ENCODE assay signal across 26 cellular contexts in the genomic region with DNA sequence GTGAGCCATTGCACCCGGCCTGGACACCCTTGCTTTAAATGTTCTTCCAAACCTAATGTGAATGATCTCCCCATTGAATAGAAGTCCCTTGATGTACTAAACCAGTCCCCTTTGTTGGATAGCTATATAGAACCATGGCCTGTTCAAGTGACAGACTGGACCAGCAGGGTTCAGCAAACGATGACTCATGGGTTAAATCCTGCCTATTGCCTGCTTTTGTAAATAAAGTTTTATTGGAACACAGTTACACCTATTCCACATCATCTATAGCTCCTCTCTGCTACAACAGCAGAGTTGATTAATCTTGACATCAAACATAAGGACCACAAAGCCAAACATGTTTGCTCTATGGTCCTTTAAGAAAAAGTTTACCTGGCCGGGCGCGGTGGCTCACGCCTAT.
"Had no signal": no experiment of that assay in that cellular context is flagged by ENCODE, and none has a peak within 500 bp of the region (broad histone marks: within the 10 kb centered on the region; RNA-seq: fewer than 3 reads in every experiment).

No MANE protein-coding gene starts in this region.

- H3K9ac ChIP-seq: parathyroid adenoma had no signal

- H3K4me2 ChIP-seq: hepatocyte had no signal

- H3K4me3 ChIP-seq: dorsolateral prefrontal cortex, esophagus muscularis mucosa, gastroesophageal sphincter, heart left ventricle, hepatocyte, left lung, lower lobe of right lung, prostate gland, right atrium auricular region, skin epidermis, spleen, thoracic aorta, tibial nerve, upper lobe of left lung had no signal

- H3K4me1 ChIP-seq: foreskin keratinocyte, heart left ventricle, left lung, parathyroid adenoma, prostate gland, right atrium auricular region, upper lobe of left lung had no signal

- H2AFZ ChIP-seq: hepatocyte, parathyroid adenoma had no signal

- H3K27me3 ChIP-seq: dorsolateral prefrontal cortex, esophagus muscularis mucosa, foreskin keratinocyte, gastroesophageal sphincter, heart left ventricle, hepatocyte, left lung, neutrophil, right atrium auricular region, spleen, tibial nerve, upper lobe of left lung had no signal

- ATAC-seq: foreskin keratinocyte; gastroesophageal sphincter; heart left ventricle; left lung; lower lobe of right lung; natural killer cell treated with Interleukin-12 subunit alpha and Interleukin-12 subunit beta and Interleukin-15 and Interleukin-18, amount 100 ng/mL, for 72 hours; stimulated activated memory B cell treated with anti-CD40 and anti-IgM and Interleukin-4, amounts not matched to agents 10 μg/mL and 1 μg/mL and 100 μg/mL, for 72 hours; stimulated activated naive CD8-positive, alpha-beta T cell treated with anti-CD3 and anti-CD28 coated beads, Interleukin-15, Interleukin-2, amounts not matched to agents 100 U/mL and 50 U/mL, for 24 hours had no signal

- H3K27ac ChIP-seq: dorsolateral prefrontal cortex, foreskin keratinocyte, heart left ventricle, left lung, lower lobe of right lung, neutrophil, parathyroid adenoma, prostate gland, right atrium auricular region, skin epidermis, spleen, thoracic aorta, tibial nerve, upper lobe of left lung had no signal

- DNase-seq: dorsolateral prefrontal cortex; effector CD4-positive, alpha-beta T cell; endodermal cell; foreskin keratinocyte; kidney; left lung; lower lobe of right lung; stimulated activated CD4-positive, alpha-beta T cell treated with anti-CD3 and anti-CD28 coated beads, Interleukin-4, amount 100 ng/mL, for 4 hours; stimulated activated naive CD8-positive, alpha-beta T cell treated with anti-CD3 and anti-CD28 coated beads, Interleukin-15, Interleukin-2, amounts not matched to agents 100 U/mL and 50 U/mL, for 24 hours; upper lobe of left lung had no signal

- FAIRE-seq: colon, kidney, urothelium cell line had no signal

- H3K9me3 ChIP-seq: esophagus muscularis mucosa, gastroesophageal sphincter, heart left ventricle, left lung, lower lobe of right lung, neutrophil, prostate gland, right atrium auricular region, spleen, thoracic aorta, tibial nerve, upper lobe of left lung had no signal

- H3K79me2 ChIP-seq: hepatocyte, parathyroid adenoma had no signal

- H3K36me3 ChIP-seq: thoracic aorta had no signal
